In the genomic region with DNA sequence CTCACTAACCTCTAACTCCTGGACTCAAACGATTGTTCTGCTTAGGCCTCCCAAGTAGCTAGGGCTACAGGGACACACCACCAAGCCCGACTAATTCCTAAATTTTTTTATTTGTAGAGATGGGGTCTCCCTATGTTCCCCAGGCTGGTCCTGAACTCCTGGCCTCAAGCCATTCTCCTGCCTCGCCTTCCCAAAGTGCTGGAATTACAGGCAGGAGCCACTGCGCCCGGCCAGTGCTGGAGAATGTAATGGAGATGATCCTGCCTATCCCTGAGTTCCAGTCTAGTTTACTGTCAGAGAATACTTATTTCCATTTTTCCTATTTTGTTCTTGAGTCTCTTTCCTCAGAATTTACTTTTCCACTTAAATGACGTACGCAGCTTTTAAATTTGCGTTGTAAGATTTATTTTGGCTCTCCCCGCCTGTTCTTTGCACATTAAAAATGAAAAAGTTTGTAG, we compare ENCODE assay signal across 8 cellular contexts. TPM values are rescaled to one million over a fixed set of nuclear protein-coding genes. Genes with fewer than 3 reads are reported as not detected.
DNase-seq lines count a peak whose midpoint lies in the region; ATAC-seq and TF ChIP-seq lines count a peak whose summit lies in the region.

A gene (plus strand): TSS at position 408 of the 458 bp plus-strand sequence. CDS start 1,606 bp downstream, outside the sequence.

- TF ChIP-seq CTCF in AG04450 (IDR thresholded peaks at IDR 0.05; ENCODE audit: low read depth, low read length) = no peak
- no peak for TF ChIP-seq CTCF in KMS-11 (conservative IDR thresholded peaks at IDR 0.05; ENCODE audit: low read depth, low read length)
- no peak for TF ChIP-seq CTCF in mucosa of descending colon (IDR thresholded peaks at IDR 0.05)

- H3K36me3 ChIP-seq in KMS-11 (ENCODE audit: insufficient read depth) (no peaks in the 10 kb centered on the region), mucosa of descending colon (ENCODE audit: low read depth) (no peaks in the 10 kb centered on the region)

- POLR2A ChIA-PET in AG04450 (lab: Yijun Ruan, JAX) = interaction anchor here (0.6 kb wide), 1 partner anchor 151 kb away, joined by 5 read pairs; no protein-coding TSS in a partner anchor

- peak within 1 kb of the TSS; percentile 92 for H3K27ac ChIP-seq in AG04450 (ENCODE audit: low read depth, low read length)
- peak within 1 kb of the TSS; percentile 96 for H3K27ac ChIP-seq in KMS-11
- H3K27ac ChIP-seq in caudate nucleus (ENCODE audit: low read depth, low read length) = peak within 1 kb of the TSS; percentile 98

- peak within 1 kb of the TSS; percentile 95 for H3K9ac ChIP-seq in KMS-11

- H3K27me3 ChIP-seq in AG04450 (ENCODE audit: control insufficient read depth, insufficient read depth, low read length) (no peaks in the 10 kb centered on the region), KMS-11 (ENCODE audit: insufficient read depth, low read depth) (no peaks in the 10 kb centered on the region)

- H3K79me2 ChIP-seq in KMS-11 (ENCODE audit: insufficient read depth, low read depth) = peaks cover 29% of the 10 kb centered on the region

- H3K4me3 ChIP-seq in AG04450 (ENCODE audit: low read depth, low read length) = peak within 1 kb of the TSS; percentile 75
- H3K4me3 ChIP-seq in KMS-11 (IDR thresholded peaks at IDR 0.05; ENCODE audit: insufficient read depth, low read depth, low read length) = no peak within 1 kb of the TSS
- peak within 1 kb of the TSS; percentile 44 for H3K4me3 ChIP-seq in mucosa of descending colon

- no peak for DNase-seq in AG04450 (ENCODE audit: low read depth, low spot score)
- DNase-seq in caudate nucleus (lab: John Stamatoyannopoulos, UW) = peak in 1 of 61 donors; percentile 1
- peak in 2 of 3 donors; percentile 12 to 42 for DNase-seq in mucosa of descending colon
- DNase-seq in NCI-H524 (lab: John Stamatoyannopoulos, UW) = no peak
- DNase-seq in SHP77 treated with DMSO at 0.1 percent for 48 hours (lab: John Stamatoyannopoulos, UW) = no peak

- H3K4me2 ChIP-seq in KMS-11 = peak within 1 kb of the TSS; percentile 89

- H2AFZ ChIP-seq in KMS-11 (ENCODE audit: low read depth) = peak within 1 kb of the TSS; percentile 69

- intact Hi-C loops in mucosa of descending colon (cut with DNase I, micrococcal nuclease) = no loop called here

- H3K4me1 ChIP-seq in KMS-11 (ENCODE audit: low read depth, poor library complexity, severe bottlenecking) (peaks cover 34% of the 10 kb centered on the region), mucosa of descending colon (ENCODE audit: low read depth) (peaks cover 5% of the 10 kb centered on the region)

- CTCF ChIA-PET in AG04450 (lab: Charles Lee) = interaction anchor here (0.8 kb wide), 1 partner anchor 43 kb away, joined by 3 read pairs; no protein-coding TSS in a partner anchor

- no peaks in the 10 kb centered on the region for H4K20me1 ChIP-seq in KMS-11 (ENCODE audit: insufficient read depth)

- H3K9me3 ChIP-seq in AG04450 (ENCODE audit: control insufficient read depth, insufficient read depth, low read length) (no peaks in the 10 kb centered on the region), mucosa of descending colon (no peaks in the 10 kb centered on the region)

- ATAC-seq in mucosa of descending colon (no peak), GM21390 (IDR thresholded peaks at IDR 0.05; ENCODE audit: unreplicated experiment) (no peak), GM21529 (IDR thresholded peaks at IDR 0.05; ENCODE audit: unreplicated experiment) (no peak)

RNA-seq across cellular contexts. Expression of the gene that starts here (rescaled TPM):
- polyA plus RNA-seq in AG04450 (2011; rRNA removed) = 20.8 and 33.2 TPM in 2 replicates
- polyA minus RNA-seq in AG04450 (2011; rRNA and poly(A)+ RNA removed) = 15.8 and 23.6 TPM in 2 replicates
- total RNA-seq in mucosa of descending colon = 10 to 100 TPM in 1 of 3 donors, 1 to 10 TPM in 2; 5.6 to 15.0 (median 8.8) TPM

Comparison
In these comparisons a context has a peak if more than half of its experiments do, and no peak if none do; other contexts are left out.
1. DNase-seq: peak in mucosa of descending colon (2 of 3); none in AG04450 (single experiment), NCI-H524 (0 of 2) and SHP77 treated with DMSO at 0.1 percent for 48 hours (single experiment).
2. Peak in every context shown above with its lines, with median percentiles within 50 percentile points of each other: H3K27ac ChIP-seq.